In genomic region chr7:100371561-100372171, GRCh38 we compare ENCODE assay signal across 14 cellular contexts. TPM values are rescaled to one million over a fixed set of nuclear protein-coding genes. Genes with fewer than 3 reads are reported as not detected.
DNase-seq lines count a peak whose midpoint lies in the region; ATAC-seq and TF ChIP-seq lines count a peak whose summit lies in the region.
"Had no signal": no experiment of that assay in that cellular context is flagged by ENCODE, and none has a peak within 500 bp of the region (broad histone marks: within the 10 kb centered on the region; RNA-seq: fewer than 3 reads in every experiment).

No MANE protein-coding gene starts in this region.

- POLR2A ChIA-PET in activated CD8-positive, alpha-beta T cell treated with anti-CD3 and anti-CD28 coated beads for 36 hours (lab: Charles Lee) = interaction anchor here (0.8 to 1.1 kb wide), 2 partner anchors 10 to 11 kb away, joined by 3 read pairs; no protein-coding TSS in a partner anchor

- DNase-seq in left ventricle myocardium inferior = no peak
- no peak for DNase-seq in Right ventricle myocardium superior
- no peak for DNase-seq in activated CD8-positive, alpha-beta T cell treated with anti-CD3 and anti-CD28 coated beads for 36 hours
- DNase-seq in mesenteric fat pad (ENCODE audit: low spot score) = peak; percentile 73
- DNase-seq in upper lobe of right lung = peak; percentile 61
- no peak for DNase-seq in mesothelial cell of epicardium (ENCODE audit: low spot score in 2 of 2, unreplicated experiment in 2 of 2)
- DNase-seq in coronary artery (ENCODE audit: low spot score) = no peak
- DNase-seq: NCI-H1694, NCI-H526 had no signal

- ATAC-seq in Right ventricle myocardium superior (ENCODE audit: poor library complexity) (no peak), upper lobe of right lung (no peak), GM18909 (IDR thresholded peaks at IDR 0.05; ENCODE audit: poor library complexity, unreplicated experiment) (no peak)
- peak; percentile 6 for ATAC-seq in activated CD8-positive, alpha-beta T cell treated with anti-CD3 and anti-CD28 coated beads for 36 hours

- H3K9me3 Mint-ChIP-seq in activated CD8-positive, alpha-beta T cell treated with anti-CD3 and anti-CD28 coated beads for 36 hours = no peaks in the 10 kb centered on the region
- H3K9me3 Mint-ChIP-seq in mesothelial cell of epicardium = no peaks in the 10 kb centered on the region
- H3K9me3 Mint-ChIP-seq: activated T-helper 1 cell treated with anti-CD3 and anti-CD28 coated beads, Interleukin-12 subunit alpha, Interleukin-12 subunit beta, Interleukin-2, Interleukin-4 antibody, amounts not matched to agents 30 ng/mL and 10 ng/mL and 1 ng/mL, durations not matched to agents 14 hours and 24 hours and 36 hours had no signal

- H3K27ac ChIP-seq in left ventricle myocardium inferior (replicated peaks) (peak overlapping the region; percentile 59), upper lobe of right lung (peak overlapping the region; percentile 75), coronary artery (peak overlapping the region in 1 of 2 donors; percentile 41)
- H3K27ac ChIP-seq: brain microvascular endothelial cell had no signal

- peaks cover 8% of the 10 kb centered on the region for H3K4me1 ChIP-seq in left ventricle myocardium inferior
- peaks cover 4% of the 10 kb centered on the region for H3K4me1 ChIP-seq in upper lobe of right lung

- CTCF ChIA-PET in activated CD8-positive, alpha-beta T cell treated with anti-CD3 and anti-CD28 coated beads for 36 hours (lab: Charles Lee) = interaction anchor here (1.6 kb wide), 1 partner anchor 36 kb away, joined by 11 read pairs; no protein-coding TSS in a partner anchor

- H3K36me3 ChIP-seq in left ventricle myocardium inferior = peaks cover 19% of the 10 kb centered on the region
- no peaks in the 10 kb centered on the region for H3K36me3 ChIP-seq in upper lobe of right lung
- H3K36me3 ChIP-seq: brain microvascular endothelial cell had no signal

- H3K4me3 Mint-ChIP-seq in activated CD8-positive, alpha-beta T cell treated with anti-CD3 and anti-CD28 coated beads for 36 hours = no peak overlapping the region
- H3K4me3 Mint-ChIP-seq in mesothelial cell of epicardium = no peak overlapping the region
- H3K4me3 Mint-ChIP-seq: activated T-helper 1 cell treated with anti-CD3 and anti-CD28 coated beads, Interleukin-12 subunit alpha, Interleukin-12 subunit beta, Interleukin-2, Interleukin-4 antibody, amounts not matched to agents 30 ng/mL and 10 ng/mL and 1 ng/mL, durations not matched to agents 14 hours and 24 hours and 36 hours had no signal

- peaks cover 41% of the 10 kb centered on the region for H3K4me1 Mint-ChIP-seq in activated CD8-positive, alpha-beta T cell treated with anti-CD3 and anti-CD28 coated beads for 36 hours (ENCODE audit: low read depth)
- H3K4me1 Mint-ChIP-seq in mesothelial cell of epicardium = peaks cover 13% of the 10 kb centered on the region

- intact Hi-C loops in left ventricle myocardium inferior (cut with micrococcal nuclease) (no loop called here), Right ventricle myocardium superior (cut with DNase I) (no loop called here), upper lobe of right lung (cut with DNase I) (no loop called here)
- intact Hi-C loops in activated CD8-positive, alpha-beta T cell treated with anti-CD3 and anti-CD28 coated beads for 36 hours (cut with micrococcal nuclease) = no loop called here

- H3K4me3 ChIP-seq in left ventricle myocardium inferior (no peak overlapping the region), upper lobe of right lung (no peak overlapping the region), coronary artery (no peak overlapping the region)

- H3K27me3 ChIP-seq in left ventricle myocardium inferior (ENCODE audit: low read depth) = no peaks in the 10 kb centered on the region
- H3K27me3 ChIP-seq in upper lobe of right lung = no peaks in the 10 kb centered on the region
- H3K27me3 ChIP-seq: brain microvascular endothelial cell had no signal

- peak overlapping the region; percentile 95 for H3K27ac Mint-ChIP-seq in activated CD8-positive, alpha-beta T cell treated with anti-CD3 and anti-CD28 coated beads for 36 hours
- H3K27ac Mint-ChIP-seq in mesothelial cell of epicardium = no peak overlapping the region
- H3K27ac Mint-ChIP-seq: progenitor cell of endocrine pancreas had no signal

- TF ChIP-seq CTCF in left ventricle myocardium inferior (IDR thresholded peaks at IDR 0.05; ENCODE audit: borderline replicate concordance) (no peak), upper lobe of right lung (IDR thresholded peaks at IDR 0.05) (no peak), mesothelial cell of epicardium (IDR thresholded peaks at IDR 0.05; ENCODE audit: unreplicated experiment) (no peak), coronary artery (IDR thresholded peaks at IDR 0.05) (no peak)
- TF ChIP-seq CTCF in activated CD8-positive, alpha-beta T cell treated with anti-CD3 and anti-CD28 coated beads for 36 hours (IDR thresholded peaks at IDR 0.05) = no peak

- H3K27me3 Mint-ChIP-seq in activated CD8-positive, alpha-beta T cell treated with anti-CD3 and anti-CD28 coated beads for 36 hours = no peaks in the 10 kb centered on the region
- no peaks in the 10 kb centered on the region for H3K27me3 Mint-ChIP-seq in mesothelial cell of epicardium (ENCODE audit: low read depth)
- H3K27me3 Mint-ChIP-seq: progenitor cell of endocrine pancreas had no signal

- H3K9me3 ChIP-seq in left ventricle myocardium inferior (replicated peaks) (no peaks in the 10 kb centered on the region), upper lobe of right lung (no peaks in the 10 kb centered on the region)

- H3K36me3 Mint-ChIP-seq in activated CD8-positive, alpha-beta T cell treated with anti-CD3 and anti-CD28 coated beads for 36 hours (ENCODE audit: low read depth) = peaks cover 10% of the 10 kb centered on the region
- peaks cover 6% of the 10 kb centered on the region for H3K36me3 Mint-ChIP-seq in mesothelial cell of epicardium

RNA-seq across cellular contexts. Expression of gene PILRA, which starts 1.6 kb away (rescaled TPM):
- total RNA-seq in left ventricle myocardium inferior (2.0 TPM), Right ventricle myocardium superior (3.6 TPM), mesenteric fat pad (14.5 TPM), upper lobe of right lung (36.9 TPM), mesothelial cell of epicardium (6.1 to 7.3 TPM (median 6.7 TPM) in 3 replicates)
- 1 to 10 TPM; 5.8 to 6.6 TPM for total RNA-seq in activated CD8-positive, alpha-beta T cell treated with anti-CD3 and anti-CD28 coated beads for 36 hours
- total RNA-seq: SK-MEL-5 had no signal

RNA-seq across cellular contexts. Expression of gene PILRB, which starts 13.7 kb away (rescaled TPM):
- 10.6 TPM for total RNA-seq in left ventricle myocardium inferior
- 8.8 TPM for total RNA-seq in Right ventricle myocardium superior
- total RNA-seq in activated CD8-positive, alpha-beta T cell treated with anti-CD3 and anti-CD28 coated beads for 36 hours = 10 to 100 TPM; 43.7 to 46.8 TPM
- 32.1 TPM for total RNA-seq in mesenteric fat pad
- total RNA-seq in upper lobe of right lung = 38.1 TPM
- 52.8 to 56.3 TPM (median 54.5 TPM) in 3 replicates for total RNA-seq in mesothelial cell of epicardium

RNA-seq across cellular contexts. Expression of gene ZCWPW1, which starts 56.8 kb away (rescaled TPM):
- 4.6 TPM for total RNA-seq in left ventricle myocardium inferior
- total RNA-seq in Right ventricle myocardium superior = 5.4 TPM
- total RNA-seq in activated CD8-positive, alpha-beta T cell treated with anti-CD3 and anti-CD28 coated beads for 36 hours = 1 to 10 TPM; 2.5 to 3.6 TPM
- 3.2 TPM for total RNA-seq in mesenteric fat pad
- 4.8 TPM for total RNA-seq in upper lobe of right lung
- total RNA-seq in mesothelial cell of epicardium = 3.4 to 6.1 TPM (median 4.3 TPM) in 3 replicates

RNA-seq across cellular contexts. Expression of gene MEPCE, which starts 58.0 kb away (rescaled TPM):
- 23.6 TPM for total RNA-seq in left ventricle myocardium inferior
- 22.2 TPM for total RNA-seq in Right ventricle myocardium superior
- 10 to 100 TPM; 38.3 to 38.8 TPM for total RNA-seq in activated CD8-positive, alpha-beta T cell treated with anti-CD3 and anti-CD28 coated beads for 36 hours
- 25.9 TPM for total RNA-seq in mesenteric fat pad
- 36.3 TPM for total RNA-seq in upper lobe of right lung
- 34.7 to 38.5 TPM (median 38.4 TPM) in 3 replicates for total RNA-seq in mesothelial cell of epicardium

Comparison
In these comparisons a context has a peak if more than half of its experiments do, and no peak if none do; other contexts are left out.
1. DNase-seq: peak in mesenteric fat pad (single experiment) and upper lobe of right lung (single experiment); none in left ventricle myocardium inferior (single experiment), Right ventricle myocardium superior (single experiment), activated CD8-positive, alpha-beta T cell treated with anti-CD3 and anti-CD28 coated beads for 36 hours (single experiment), mesothelial cell of epicardium (0 of 2) and coronary artery (single experiment).